Comparison of ENCODE assay signal across 8 cellular contexts in the genomic region with DNA sequence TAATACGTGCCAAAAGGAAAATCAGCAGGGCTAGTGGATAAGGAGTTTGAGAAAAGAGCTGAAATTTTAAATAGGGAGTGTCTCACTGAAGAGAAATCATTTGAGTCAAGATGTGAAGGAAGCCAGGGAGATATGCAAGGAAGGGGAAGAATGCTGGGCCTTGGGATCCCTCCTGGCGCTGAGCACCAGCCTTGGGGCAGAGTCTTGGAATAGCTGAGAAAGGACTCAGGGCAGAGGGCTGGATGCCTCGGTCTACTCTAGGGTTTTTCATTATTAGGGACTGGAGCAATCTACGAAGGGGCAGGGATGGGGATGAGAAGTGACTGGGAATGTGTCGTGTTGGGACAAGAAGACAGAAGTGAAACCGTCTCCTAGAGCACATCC. TPM values are rescaled to one million over a fixed set of nuclear protein-coding genes. Genes with fewer than 3 reads are reported as not detected.
DNase-seq lines count a peak whose midpoint lies in the region; ATAC-seq and TF ChIP-seq lines count a peak whose summit lies in the region.

No MANE protein-coding gene starts in this region.

- H3K9ac ChIP-seq in HUES6 (ENCODE audit: low read length), result peak overlapping the region; percentile 97

- H3K4me3 Mint-ChIP-seq in chondrocyte (ENCODE audit: unreplicated experiment), result peak overlapping the region; percentile 92

- H3K27me3 ChIP-seq in ACC112 (ENCODE audit: insufficient read depth, low read length), result no peaks in the 10 kb centered on the region
- no peaks in the 10 kb centered on the region for H3K27me3 ChIP-seq in HUES6 (ENCODE audit: control insufficient read depth, insufficient read depth, low read length)
- no peaks in the 10 kb centered on the region for H3K27me3 ChIP-seq in muscle layer of duodenum (ENCODE audit: low read depth, low read length)

- H3K79me2 ChIP-seq in ACC112 (ENCODE audit: control insufficient read depth, insufficient read depth, low read length, unreplicated experiment), result peaks cover 17% of the 10 kb centered on the region

- H3K27ac ChIP-seq in ACC112 (ENCODE audit: low read depth, low read length), result peak overlapping the region; percentile 10; the same call in 1 of the 2 replicates
- H3K27ac ChIP-seq in HUES6 (ENCODE audit: low read depth, low read length), result peak overlapping the region; percentile 73; the same call in 1 of the 2 replicates
- H3K27ac ChIP-seq in muscle layer of duodenum (ENCODE audit: low read length), result no peak overlapping the region

- no peak for TF ChIP-seq CTCF in chondrocyte (IDR thresholded peaks at IDR 0.05)

- H3K9me3 Mint-ChIP-seq in chondrocyte (ENCODE audit: low read depth), result no peaks in the 10 kb centered on the region

- H3K9me3 ChIP-seq in HUES6 (ENCODE audit: control insufficient read depth, insufficient read depth, low read depth, low read length) (no peaks in the 10 kb centered on the region), muscle layer of duodenum (ENCODE audit: control insufficient read depth in 1 of 2, low read length in 2 of 2) (no peaks in the 10 kb centered on the region)

- H3K27ac Mint-ChIP-seq in chondrocyte (ENCODE audit: unreplicated experiment), result peak overlapping the region; percentile 74

- peak overlapping the region; percentile 87 for H2AFZ ChIP-seq in ACC112 (ENCODE audit: low read length, unreplicated experiment)

- 0 out of 2 replicates have a peak, but pooled peaks cover 4% of the 10 kb centered on the region for H3K36me3 ChIP-seq in ACC112 (ENCODE audit: insufficient read depth, low read length)
- peaks cover 44% of the 10 kb centered on the region for H3K36me3 ChIP-seq in HUES6 (ENCODE audit: control insufficient read depth, insufficient read depth, low read length)
- H3K36me3 ChIP-seq in muscle layer of duodenum (ENCODE audit: control insufficient read depth in 1 of 2, insufficient read depth in 2 of 2, low read length in 2 of 2), result no peaks in the 10 kb centered on the region

- peaks cover 5% of the 10 kb centered on the region for H3K36me3 Mint-ChIP-seq in chondrocyte (ENCODE audit: low read depth)

- no peak for ATAC-seq in HG03520 (IDR thresholded peaks at IDR 0.05; ENCODE audit: unreplicated experiment)

- DNase-seq in chondrocyte (ENCODE audit: low spot score) (no peak), HK-2 (ENCODE audit: unreplicated experiment) (no peak), SHP77 (lab: John Stamatoyannopoulos, UW) (no peak), NCI-H69 (lab: John Stamatoyannopoulos, UW) (no peak)

- no peaks in the 10 kb centered on the region for H3K27me3 Mint-ChIP-seq in chondrocyte (ENCODE audit: low read depth)

- peaks cover 17% of the 10 kb centered on the region for H3K4me1 Mint-ChIP-seq in chondrocyte (ENCODE audit: low read depth)

- H3K4me1 ChIP-seq in ACC112 (ENCODE audit: control insufficient read depth, insufficient read depth, low read length, unreplicated experiment), result no peaks in the 10 kb centered on the region
- H3K4me1 ChIP-seq in HUES6 (ENCODE audit: control insufficient read depth, insufficient read depth, low read length), result no peaks in the 10 kb centered on the region
- peaks cover 6 to 8% of the 10 kb centered on the region in 2 donors for H3K4me1 ChIP-seq in muscle layer of duodenum (ENCODE audit: control insufficient read depth in 1 of 2, insufficient read depth in 2 of 2, low read length in 2 of 2)

- H3K4me3 ChIP-seq in ACC112 (ENCODE audit: low read depth, low read length) (peak overlapping the region; percentile 80), HUES6 (ENCODE audit: low read depth, low read length) (peak overlapping the region; percentile 96), muscle layer of duodenum (ENCODE audit: low read depth in 1 of 2, low read length in 2 of 2) (peak overlapping the region; percentile 91 to 95)

RNA-seq across cellular contexts. Expression of a gene that starts 0.5 kb away (rescaled TPM):
- 9.6 to 21.8 TPM (median 10.2 TPM) in 3 replicates for total RNA-seq in chondrocyte
